Comparison of ENCODE assay signal across 1 cellular context in genomic region chr6:3231213-3232016, GRCh38.
TF ChIP-seq lines count a peak whose summit lies in the region.

No MANE protein-coding gene starts in this region.

TF ChIP-seq in HEK293T, 16 proteins besides CTCF, POLR2A, EP300 and RAD21 (continued from another document):
- TF ChIP-seq PKNOX1 (IDR thresholded peaks at IDR 0.05) (peak; percentile 93), LEF1 (IDR thresholded peaks at IDR 0.05; ENCODE audit: borderline replicate concordance) (no peak), FOXM1 (IDR thresholded peaks at IDR 0.05; ENCODE audit: borderline replicate concordance) (no peak), CTBP1 (IDR thresholded peaks at IDR 0.05; ENCODE audit: borderline replicate concordance) (peak; percentile 38; the same call in 1 of the 2 replicates), NFRKB (IDR thresholded peaks at IDR 0.05) (no peak)
TF ChIP-seq in HEK293T: peak in this region for 3.
